16 cellular contexts compared by ENCODE assay signal in the genomic region with DNA sequence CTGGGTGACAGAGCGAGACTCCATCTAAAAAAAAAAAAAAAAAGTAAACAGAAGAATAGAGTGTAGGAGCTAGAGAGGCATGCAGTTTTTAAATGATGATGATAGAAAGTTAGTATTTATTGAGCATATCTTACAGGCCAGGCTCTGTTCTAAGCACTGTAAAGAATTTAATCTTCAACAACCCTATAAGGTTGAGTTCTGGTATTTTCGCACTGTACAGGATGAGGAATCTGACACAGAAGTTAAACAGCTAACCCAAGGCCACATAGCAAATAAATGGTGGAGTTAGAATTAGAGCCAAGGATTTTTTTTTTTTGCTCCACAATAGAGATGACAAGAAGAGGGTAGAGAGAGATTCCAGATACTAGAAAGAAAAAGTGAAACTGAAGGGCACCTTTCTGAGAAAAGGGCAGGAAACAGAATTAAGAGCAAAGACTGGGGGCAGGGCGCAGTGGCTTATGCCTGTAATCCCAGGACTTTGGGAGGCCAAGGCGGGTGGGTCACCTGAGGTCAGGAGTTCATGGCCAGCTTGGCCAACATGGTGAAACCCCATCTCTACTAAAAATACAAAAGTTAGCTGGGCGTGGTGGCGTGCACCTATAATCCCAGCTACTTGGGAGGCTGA. TPM values are rescaled to one million over a fixed set of nuclear protein-coding genes. Genes with fewer than 3 reads are reported as not detected.
DNase-seq lines count a peak whose midpoint lies in the region; ATAC-seq and TF ChIP-seq lines count a peak whose summit lies in the region.
"Had no signal": no experiment of that assay in that cellular context is flagged by ENCODE, and none has a peak within 500 bp of the region (broad histone marks: within the 10 kb centered on the region; RNA-seq: fewer than 3 reads in every experiment).

No MANE protein-coding gene starts in this region.

- peaks cover 0 to 5% (median 0%) of the 10 kb centered on the region in 7 donors for H3K9me3 Mint-ChIP-seq in CD4-positive, CD25-positive, alpha-beta regulatory T cell
- H3K9me3 Mint-ChIP-seq in CD8-positive, alpha-beta T cell: no peaks in the 10 kb centered on the region
- H3K9me3 Mint-ChIP-seq in activated CD4-positive, alpha-beta memory T cell treated with anti-CD3 and anti-CD28 coated beads for 36 hours: peaks cover 4% of the 10 kb centered on the region
- H3K9me3 Mint-ChIP-seq in central memory CD8-positive, alpha-beta T cell: no peaks in the 10 kb centered on the region

- H3K27me3 ChIP-seq in CD4-positive, CD25-positive, alpha-beta regulatory T cell (ENCODE audit: control insufficient read depth, insufficient read depth, low read length): no peaks in the 10 kb centered on the region
- H3K27me3 ChIP-seq in CD8-positive, alpha-beta T cell (ENCODE audit: insufficient read depth, low read length): no peaks in the 10 kb centered on the region
- H3K27me3 ChIP-seq: tibial nerve had no signal

- DNase-seq in CD4-positive, CD25-positive, alpha-beta regulatory T cell: peak in 1 of 3 donors; percentile 81
- DNase-seq in CD8-positive, alpha-beta T cell: no peak
- peak; percentile 53 for DNase-seq in activated CD4-positive, alpha-beta memory T cell treated with anti-CD3 and anti-CD28 coated beads for 36 hours
- DNase-seq in central memory CD8-positive, alpha-beta T cell (ENCODE audit: low spot score in 2 of 2): no peak
- no peak for DNase-seq in SKM-1 (lab: John Stamatoyannopoulos, UW; ENCODE audit: unreplicated experiment)
- DNase-seq in cerebellar cortex (ENCODE audit: low spot score): no peak
- DNase-seq in GF-D8 (lab: John Stamatoyannopoulos, UW): no peak
- no peak for DNase-seq in NCI-H774 (lab: John Stamatoyannopoulos, UW)
- DNase-seq: AML-193; effector CD8-positive, alpha-beta T cell; GDM1; mesenchymal stem cell; NCI-H1694 treated with DMSO at 0.1 percent for 48 hours; retina; SHP77 had no signal

- H3K27me3 Mint-ChIP-seq in CD4-positive, CD25-positive, alpha-beta regulatory T cell: no peaks in the 10 kb centered on the region
- no peaks in the 10 kb centered on the region for H3K27me3 Mint-ChIP-seq in CD8-positive, alpha-beta T cell (ENCODE audit: low read depth)
- H3K27me3 Mint-ChIP-seq in activated CD4-positive, alpha-beta memory T cell treated with anti-CD3 and anti-CD28 coated beads for 36 hours: no peaks in the 10 kb centered on the region
- no peaks in the 10 kb centered on the region for H3K27me3 Mint-ChIP-seq in central memory CD8-positive, alpha-beta T cell

- ATAC-seq in CD4-positive, CD25-positive, alpha-beta regulatory T cell (ENCODE audit: low read depth in 2 of 2): peak in 1 of 2 donors; percentile 68
- no peak for ATAC-seq in CD8-positive, alpha-beta T cell
- no peak for ATAC-seq in central memory CD8-positive, alpha-beta T cell (replicated peaks; ENCODE audit: extremely low read depth, poor library complexity, severe bottlenecking)

- POLR2A ChIA-PET in CD8-positive, alpha-beta T cell (lab: Charles Lee): no interaction called here
- POLR2A ChIA-PET in activated CD4-positive, alpha-beta memory T cell treated with anti-CD3 and anti-CD28 coated beads for 36 hours (lab: Charles Lee): no interaction called here

- TF ChIP-seq CTCF in CD8-positive, alpha-beta T cell (IDR thresholded peaks at IDR 0.05): no peak

- no peaks in the 10 kb centered on the region for H3K9me3 ChIP-seq in CD4-positive, CD25-positive, alpha-beta regulatory T cell (ENCODE audit: control insufficient read depth in 2 of 2, low read length in 2 of 2)
- H3K9me3 ChIP-seq in CD8-positive, alpha-beta T cell (ENCODE audit: low read length): no peaks in the 10 kb centered on the region
- H3K9me3 ChIP-seq: tibial nerve had no signal

- H3K4me3 ChIP-seq in CD4-positive, CD25-positive, alpha-beta regulatory T cell (ENCODE audit: low read depth, low read length): peak overlapping the region; percentile 44
- H3K4me3 ChIP-seq in CD8-positive, alpha-beta T cell (ENCODE audit: low read depth, low read length): no peak overlapping the region
- H3K4me3 ChIP-seq: tibial nerve had no signal

- peaks cover 16 to 29% (median 24%) of the 10 kb centered on the region in 4 donors for H3K4me1 Mint-ChIP-seq in CD4-positive, CD25-positive, alpha-beta regulatory T cell
- H3K4me1 Mint-ChIP-seq in CD8-positive, alpha-beta T cell (ENCODE audit: low read depth): peaks cover 16% of the 10 kb centered on the region
- peaks cover 23% of the 10 kb centered on the region for H3K4me1 Mint-ChIP-seq in activated CD4-positive, alpha-beta memory T cell treated with anti-CD3 and anti-CD28 coated beads for 36 hours (ENCODE audit: low read depth)
- peaks cover 20% of the 10 kb centered on the region for H3K4me1 Mint-ChIP-seq in central memory CD8-positive, alpha-beta T cell

- intact Hi-C loops in CD8-positive, alpha-beta T cell (cut with DNase I, micrococcal nuclease): no loop called here
- intact Hi-C loops in activated CD4-positive, alpha-beta memory T cell treated with anti-CD3 and anti-CD28 coated beads for 36 hours (cut with micrococcal nuclease): no loop called here

- peaks cover 13% of the 10 kb centered on the region for H3K4me1 ChIP-seq in CD4-positive, CD25-positive, alpha-beta regulatory T cell (ENCODE audit: control insufficient read depth, insufficient read depth, low read length, poor library complexity, severe bottlenecking)
- H3K4me1 ChIP-seq in CD8-positive, alpha-beta T cell (ENCODE audit: insufficient read depth, low read length): no peaks in the 10 kb centered on the region
- H3K4me1 ChIP-seq: tibial nerve had no signal

- H3K27ac ChIP-seq in CD4-positive, CD25-positive, alpha-beta regulatory T cell (ENCODE audit: insufficient read depth, low read length, poor library complexity, severe bottlenecking): no peak overlapping the region
- H3K27ac ChIP-seq in CD8-positive, alpha-beta T cell (ENCODE audit: low read depth, low read length): no peak overlapping the region
- H3K27ac ChIP-seq: tibial nerve had no signal

- H3K27ac Mint-ChIP-seq in CD4-positive, CD25-positive, alpha-beta regulatory T cell: peak overlapping the region; percentile 15 to 92 (median 88)
- H3K27ac Mint-ChIP-seq in CD8-positive, alpha-beta T cell: peak overlapping the region; percentile 73
- H3K27ac Mint-ChIP-seq in activated CD4-positive, alpha-beta memory T cell treated with anti-CD3 and anti-CD28 coated beads for 36 hours: peak overlapping the region; percentile 70
- H3K27ac Mint-ChIP-seq in central memory CD8-positive, alpha-beta T cell (ENCODE audit: low read depth): peak overlapping the region; percentile 16

- peaks cover 48% of the 10 kb centered on the region for H3K36me3 Mint-ChIP-seq in CD4-positive, CD25-positive, alpha-beta regulatory T cell
- peaks cover 54% of the 10 kb centered on the region for H3K36me3 Mint-ChIP-seq in CD8-positive, alpha-beta T cell
- peaks cover 46% of the 10 kb centered on the region for H3K36me3 Mint-ChIP-seq in activated CD4-positive, alpha-beta memory T cell treated with anti-CD3 and anti-CD28 coated beads for 36 hours
- H3K36me3 Mint-ChIP-seq in central memory CD8-positive, alpha-beta T cell (ENCODE audit: insufficient read depth): peaks cover 10% of the 10 kb centered on the region

- peaks cover 13% of the 10 kb centered on the region for H3K36me3 ChIP-seq in CD4-positive, CD25-positive, alpha-beta regulatory T cell (ENCODE audit: control insufficient read depth, insufficient read depth, low read length)
- no peaks in the 10 kb centered on the region for H3K36me3 ChIP-seq in CD8-positive, alpha-beta T cell (ENCODE audit: insufficient read depth, low read length)

- CTCF ChIA-PET in CD8-positive, alpha-beta T cell (lab: Charles Lee): interaction anchor here (0.6 kb wide), 1 partner anchor 36 kb away, joined by 3 read pairs; no protein-coding TSS in a partner anchor
- CTCF ChIA-PET in activated CD4-positive, alpha-beta memory T cell treated with anti-CD3 and anti-CD28 coated beads for 36 hours (lab: Charles Lee): interaction anchor here (0.6 to 2.5 kb wide), 2 partner anchors 17 to 216 kb away, joined by 3 to 8 read pairs; no protein-coding TSS in a partner anchor

- H3K4me3 Mint-ChIP-seq in CD4-positive, CD25-positive, alpha-beta regulatory T cell: peak overlapping the region; percentile 4 to 67 (median 36)
- peak overlapping the region; percentile 16 for H3K4me3 Mint-ChIP-seq in CD8-positive, alpha-beta T cell
- no peak overlapping the region for H3K4me3 Mint-ChIP-seq in activated CD4-positive, alpha-beta memory T cell treated with anti-CD3 and anti-CD28 coated beads for 36 hours
- H3K4me3 Mint-ChIP-seq in central memory CD8-positive, alpha-beta T cell: no peak overlapping the region

RNA-seq across cellular contexts. Expression of gene KLHL5, which starts 56.1 kb away (rescaled TPM):
- 21.5 TPM for total RNA-seq in CD4-positive, CD25-positive, alpha-beta regulatory T cell
- polyA plus RNA-seq in CD4-positive, CD25-positive, alpha-beta regulatory T cell: 10 to 100 TPM in 1 of 4 donors, 1 to 10 TPM in 3; 6.8 to 10.6 (median 8.1) TPM
- total RNA-seq in CD8-positive, alpha-beta T cell: 10 to 100 TPM; 11.8 to 13.2 TPM
- total RNA-seq in activated CD4-positive, alpha-beta memory T cell treated with anti-CD3 and anti-CD28 coated beads for 36 hours: 10 to 100 TPM; 35.2 to 35.6 TPM

Comparison
In these comparisons a context has a peak if more than half of its experiments do, and no peak if none do; other contexts are left out.
1. H3K27ac Mint-ChIP-seq: peak in every context shown above with its lines; median percentile 88 in CD4-positive, CD25-positive, alpha-beta regulatory T cell; 73 in CD8-positive, alpha-beta T cell; 70 in activated CD4-positive, alpha-beta memory T cell treated with anti-CD3 and anti-CD28 coated beads for 36 hours; 16 in central memory CD8-positive, alpha-beta T cell.
2. H3K4me3 Mint-ChIP-seq: peak in CD4-positive, CD25-positive, alpha-beta regulatory T cell (4 of 4) and CD8-positive, alpha-beta T cell (single experiment); none in activated CD4-positive, alpha-beta memory T cell treated with anti-CD3 and anti-CD28 coated beads for 36 hours (single experiment) and central memory CD8-positive, alpha-beta T cell (single experiment).